22 cellular contexts compared by ENCODE assay signal in genomic region chr3:46675426-46675825, GRCh38. TPM values are rescaled to one million over a fixed set of nuclear protein-coding genes. Genes with fewer than 3 reads are reported as not detected.
"Had no signal": no experiment of that assay in that cellular context is flagged by ENCODE, and none has a peak within 500 bp of the region (broad histone marks: within the 10 kb centered on the region; RNA-seq: fewer than 3 reads in every experiment).

No MANE protein-coding gene starts in this region.

- H3K9me3 Mint-ChIP-seq: activated CD4-positive, alpha-beta T cell treated with anti-CD3 and anti-CD28 coated beads, Interleukin-2, amount 10 ng/mL, durations not matched to agents 24 days and 14 days; activated naive CD4-positive, alpha-beta T cell treated with anti-CD3 and anti-CD28 coated beads for 36 hours; activated T-cell treated with anti-CD3 and anti-CD28 coated beads, Interleukin-2, amount 50 U/mL, for 4 hours; central memory CD8-positive, alpha-beta T cell; mesothelial cell of epicardium; neural crest cell; stimulated activated naive CD8-positive, alpha-beta T cell treated with anti-CD3 and anti-CD28 coated beads, Interleukin-15, amount 100 ng/mL, for 72 hours had no signal

- H3K9me3 ChIP-seq: pancreas, suprapubic skin, transverse colon, uterus had no signal

- H3K36me3 Mint-ChIP-seq: brain, mesothelial cell of epicardium had no signal

- H3K4me3 Mint-ChIP-seq: activated CD4-positive, alpha-beta T cell treated with anti-CD3 and anti-CD28 coated beads, Interleukin-2, amount 10 ng/mL, durations not matched to agents 24 days and 14 days; activated CD8-positive, alpha-beta T cell treated with anti-CD3 and anti-CD28 coated beads, Interleukin-2, amount 10 ng/mL, durations not matched to agents 7 days and 5 days; activated naive CD4-positive, alpha-beta T cell treated with anti-CD3 and anti-CD28 coated beads for 36 hours; activated T-cell treated with anti-CD3 and anti-CD28 coated beads, Interleukin-2, amount 50 U/mL, for 4 hours; brain; central memory CD8-positive, alpha-beta T cell; mesothelial cell of epicardium; neural crest cell; stimulated activated naive CD8-positive, alpha-beta T cell treated with anti-CD3 and anti-CD28 coated beads, Interleukin-15, amount 100 ng/mL, for 72 hours; T-cell had no signal

- DNase-seq: activated CD4-positive, alpha-beta T cell treated with anti-CD3 and anti-CD28 coated beads, Interleukin-2, amount 10 ng/mL, durations not matched to agents 24 days and 14 days; activated CD4-positive, CD25-positive, alpha-beta regulatory T cell; activated CD8-positive, alpha-beta memory T cell treated with anti-CD3 and anti-CD28 coated beads, Interleukin-2, amount 50 U/mL, for 4 hours; activated CD8-positive, alpha-beta T cell treated with anti-CD3 and anti-CD28 coated beads, Interleukin-2, amount 10 ng/mL, durations not matched to agents 7 days and 5 days; activated naive CD4-positive, alpha-beta T cell treated with anti-CD3 and anti-CD28 coated beads for 36 hours; activated T-cell treated with anti-CD3 and anti-CD28 coated beads, Interleukin-2, amount 50 U/mL, for 4 hours; stimulated activated CD4-positive, alpha-beta T cell treated with anti-CD3 and anti-CD28 coated beads, Interleukin-12 subunit alpha, Interleukin-12 subunit beta, amount 100 ng/mL, for 4 hours; stimulated activated CD4-positive, alpha-beta T cell treated with anti-CD3 and anti-CD28 coated beads, Interleukin-1b, Interleukin-23, amount 100 ng/mL, for 48 hours; stimulated activated naive CD8-positive, alpha-beta T cell treated with anti-CD3 and anti-CD28 coated beads, Interleukin-15, amount 100 ng/mL, for 72 hours; T-cell; transverse colon had no signal

- H3K27me3 ChIP-seq: pancreas, suprapubic skin, transverse colon, uterus had no signal

- ATAC-seq: activated CD8-positive, alpha-beta T cell treated with anti-CD3 and anti-CD28 coated beads, Interleukin-2, amount 10 ng/mL, durations not matched to agents 7 days and 5 days; activated T-cell treated with anti-CD3 and anti-CD28 coated beads, Interleukin-2, amount 50 U/mL, for 4 hours; pancreas; SK-N-SH treated with all-trans-retinoic acid at 6 μM for 48 hours; stimulated activated naive CD8-positive, alpha-beta T cell treated with anti-CD3 and anti-CD28 coated beads, Interleukin-15, amount 100 ng/mL, for 72 hours; T-cell had no signal

- H3K27ac ChIP-seq: coronary artery, pancreas, suprapubic skin, transverse colon, uterus had no signal

- H3K4me1 ChIP-seq: pancreas, suprapubic skin, transverse colon, uterus had no signal

- H3K27ac Mint-ChIP-seq: activated CD4-positive, alpha-beta T cell treated with anti-CD3 and anti-CD28 coated beads, Interleukin-2, amount 10 ng/mL, durations not matched to agents 24 days and 14 days; activated CD8-positive, alpha-beta T cell treated with anti-CD3 and anti-CD28 coated beads, Interleukin-2, amount 10 ng/mL, durations not matched to agents 7 days and 5 days; activated naive CD4-positive, alpha-beta T cell treated with anti-CD3 and anti-CD28 coated beads for 36 hours; brain; mesothelial cell of epicardium; T-cell had no signal

- H3K4me1 Mint-ChIP-seq: activated CD4-positive, alpha-beta T cell treated with anti-CD3 and anti-CD28 coated beads, Interleukin-2, amount 10 ng/mL, durations not matched to agents 24 days and 14 days; central memory CD8-positive, alpha-beta T cell; mesothelial cell of epicardium; neural crest cell; stimulated activated naive CD8-positive, alpha-beta T cell treated with anti-CD3 and anti-CD28 coated beads, Interleukin-15, amount 100 ng/mL, for 72 hours; T-cell had no signal

- H3K36me3 ChIP-seq: transverse colon, uterus had no signal

- H3K4me3 ChIP-seq: coronary artery, lung, pancreas, suprapubic skin, transverse colon, uterus had no signal

- H3K27me3 Mint-ChIP-seq: activated CD4-positive, alpha-beta T cell treated with anti-CD3 and anti-CD28 coated beads, Interleukin-2, amount 10 ng/mL, durations not matched to agents 24 days and 14 days; brain; stimulated activated naive CD8-positive, alpha-beta T cell treated with anti-CD3 and anti-CD28 coated beads, Interleukin-15, amount 100 ng/mL, for 72 hours; T-cell had no signal

RNA-seq across cellular contexts. Expression of gene TMIE, which starts 25.8 kb away (rescaled TPM):
- total RNA-seq: activated CD4-positive, alpha-beta T cell treated with anti-CD3 and anti-CD28 coated beads, Interleukin-2, amount 10 ng/mL, durations not matched to agents 24 days and 14 days; neural crest cell; transverse colon had no signal

RNA-seq across cellular contexts. Expression of gene PRSS50, which starts 42.2 kb away (rescaled TPM):
- total RNA-seq: activated CD4-positive, alpha-beta T cell treated with anti-CD3 and anti-CD28 coated beads, Interleukin-2, amount 10 ng/mL, durations not matched to agents 24 days and 14 days; activated CD8-positive, alpha-beta T cell treated with anti-CD3 and anti-CD28 coated beads, Interleukin-2, amount 10 ng/mL, durations not matched to agents 7 days and 5 days; activated naive CD4-positive, alpha-beta T cell treated with anti-CD3 and anti-CD28 coated beads for 36 hours; activated T-cell treated with anti-CD3 and anti-CD28 coated beads, Interleukin-2, amount 50 U/mL, for 4 hours; frontal cortex; suprapubic skin; T-cell had no signal
